Comparison of ENCODE assay signal across 27 cellular contexts in the genomic region with DNA sequence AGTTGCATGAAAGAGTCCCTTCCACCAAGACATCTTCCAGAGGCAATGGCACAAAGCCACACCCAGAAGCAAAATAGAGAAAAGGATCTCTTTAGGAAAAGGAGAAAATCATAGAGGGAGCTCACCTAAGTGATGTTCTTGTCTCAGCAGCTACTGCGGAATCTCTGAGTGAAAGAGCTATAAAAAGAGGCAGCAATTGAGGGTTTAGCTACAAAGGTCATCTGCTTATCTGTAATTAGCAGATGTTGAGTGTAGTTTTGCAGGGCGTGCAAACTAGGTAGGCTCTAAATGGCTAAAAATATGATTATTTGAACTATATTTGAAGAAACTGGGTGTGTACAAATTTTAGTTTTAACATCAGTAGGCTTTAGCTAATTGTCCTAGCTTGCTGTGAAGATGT.
"Had no signal": no experiment of that assay in that cellular context is flagged by ENCODE, and none has a peak within 500 bp of the region (broad histone marks: within the 10 kb centered on the region; RNA-seq: fewer than 3 reads in every experiment).

No MANE protein-coding gene starts in this region.

- H3K27ac ChIP-seq: adrenal gland, body of pancreas, epithelial cell of prostate, neural progenitor cell, parathyroid adenoma, psoas muscle, right atrium auricular region, spleen, tibial nerve had no signal

- H3K4me1 Mint-ChIP-seq: activated naive CD8-positive, alpha-beta T cell treated with anti-CD3 and anti-CD28 coated beads for 36 hours; immature natural killer cell had no signal

- H3K4me1 ChIP-seq: adrenal gland, body of pancreas, neural progenitor cell, parathyroid adenoma, psoas muscle, tibial nerve had no signal

- H3K4me3 Mint-ChIP-seq: activated CD4-positive, alpha-beta memory T cell treated with anti-CD3 and anti-CD28 coated beads for 36 hours; activated CD4-positive, alpha-beta T cell treated with anti-CD3 and anti-CD28 coated beads, Interleukin-2, amount 10 ng/mL, durations not matched to agents 24 days and 14 days; activated naive CD4-positive, alpha-beta T cell treated with anti-CD3 and anti-CD28 coated beads for 36 hours; activated naive CD8-positive, alpha-beta T cell treated with anti-CD3 and anti-CD28 coated beads for 36 hours; activated T-helper 1 cell treated with anti-CD3 and anti-CD28 coated beads, Interleukin-12 subunit alpha, Interleukin-12 subunit beta, Interleukin-2, Interleukin-4 antibody, amounts not matched to agents 30 ng/mL and 10 ng/mL and 1 ng/mL, durations not matched to agents 14 hours and 24 hours and 36 hours; immature natural killer cell; naive thymus-derived CD8-positive, alpha-beta T cell; neural progenitor cell had no signal

- H3K4me2 ChIP-seq: neural progenitor cell had no signal

- H3K36me3 ChIP-seq: adrenal gland, neural progenitor cell, right atrium auricular region, spleen, tibial nerve had no signal

- H3K79me2 ChIP-seq: parathyroid adenoma had no signal

- H3K27ac Mint-ChIP-seq: activated CD4-positive, alpha-beta memory T cell treated with anti-CD3 and anti-CD28 coated beads for 36 hours; activated CD4-positive, alpha-beta T cell treated with anti-CD3 and anti-CD28 coated beads, Interleukin-2, amount 10 ng/mL, durations not matched to agents 24 days and 14 days; activated naive CD4-positive, alpha-beta T cell treated with anti-CD3 and anti-CD28 coated beads for 36 hours; activated naive CD8-positive, alpha-beta T cell treated with anti-CD3 and anti-CD28 coated beads for 36 hours; activated T-helper 1 cell treated with anti-CD3 and anti-CD28 coated beads, Interleukin-12 subunit alpha, Interleukin-12 subunit beta, Interleukin-2, Interleukin-4 antibody, amounts not matched to agents 30 ng/mL and 10 ng/mL and 1 ng/mL, durations not matched to agents 14 hours and 24 hours and 36 hours; immature natural killer cell; naive thymus-derived CD8-positive, alpha-beta T cell; neural progenitor cell had no signal

- H3K4me3 ChIP-seq: adrenal gland, body of pancreas, neural progenitor cell, psoas muscle, right atrium auricular region, spleen, tibial nerve had no signal

- H3K27me3 Mint-ChIP-seq: activated CD4-positive, alpha-beta memory T cell treated with anti-CD3 and anti-CD28 coated beads for 36 hours had no signal

- H3K36me3 Mint-ChIP-seq: activated CD4-positive, alpha-beta memory T cell treated with anti-CD3 and anti-CD28 coated beads for 36 hours; activated naive CD8-positive, alpha-beta T cell treated with anti-CD3 and anti-CD28 coated beads for 36 hours; immature natural killer cell; naive thymus-derived CD8-positive, alpha-beta T cell; neural progenitor cell had no signal

- H3K9me3 Mint-ChIP-seq: activated CD4-positive, alpha-beta memory T cell treated with anti-CD3 and anti-CD28 coated beads for 36 hours; activated CD4-positive, alpha-beta T cell treated with anti-CD3 and anti-CD28 coated beads, Interleukin-2, amount 10 ng/mL, durations not matched to agents 24 days and 14 days; activated naive CD4-positive, alpha-beta T cell treated with anti-CD3 and anti-CD28 coated beads for 36 hours; activated naive CD8-positive, alpha-beta T cell treated with anti-CD3 and anti-CD28 coated beads for 36 hours; activated T-helper 1 cell treated with anti-CD3 and anti-CD28 coated beads, Interleukin-12 subunit alpha, Interleukin-12 subunit beta, Interleukin-2, Interleukin-4 antibody, amounts not matched to agents 30 ng/mL and 10 ng/mL and 1 ng/mL, durations not matched to agents 14 hours and 24 hours and 36 hours had no signal

- H3K9ac ChIP-seq: neural progenitor cell, parathyroid adenoma had no signal

- DNase-seq: activated CD4-positive, alpha-beta memory T cell treated with anti-CD3 and anti-CD28 coated beads for 36 hours; activated CD4-positive, alpha-beta T cell treated with anti-CD3 and anti-CD28 coated beads, Interleukin-2, amount 10 ng/mL, durations not matched to agents 24 days and 14 days; activated CD4-positive, CD25-positive, alpha-beta regulatory T cell treated with anti-CD3 and anti-CD28 coated beads, Interleukin-2, amount 50 U/mL, for 72 hours; activated CD8-positive, alpha-beta memory T cell treated with anti-CD3 and anti-CD28 coated beads, Interleukin-2, amount 50 U/mL, for 4 hours; activated effector memory CD4-positive, alpha-beta T cell treated with anti-CD3 and anti-CD28 coated beads, Interleukin-2, amount 50 U/mL, for 16 hours; activated naive CD4-positive, alpha-beta T cell treated with anti-CD3 and anti-CD28 coated beads for 36 hours; activated naive CD8-positive, alpha-beta T cell treated with anti-CD3 and anti-CD28 coated beads for 36 hours; activated T-cell treated with anti-CD3 and anti-CD28 coated beads, Interleukin-2, amount 50 U/mL, for 1 hour; adrenal gland; aorta; body of pancreas; effector CD8-positive, alpha-beta T cell; hypothalamus; immature natural killer cell; kidney; midbrain; naive thymus-derived CD8-positive, alpha-beta T cell; occipital lobe; psoas muscle; spleen; stimulated activated naive CD4-positive, alpha-beta T cell treated with Interleukin-2 at 50 U/mL for 16 hours had no signal

- H3K9me3 ChIP-seq: adrenal gland, body of pancreas, psoas muscle, right atrium auricular region, spleen, tibial nerve had no signal

- H3K27me3 ChIP-seq: body of pancreas, neural progenitor cell, right atrium auricular region, spleen, tibial nerve had no signal

- H2AFZ ChIP-seq: neural progenitor cell, parathyroid adenoma had no signal

- ATAC-seq: body of pancreas; naive thymus-derived CD8-positive, alpha-beta T cell; psoas muscle had no signal
